19 cellular contexts compared by ENCODE assay signal in the genomic region with DNA sequence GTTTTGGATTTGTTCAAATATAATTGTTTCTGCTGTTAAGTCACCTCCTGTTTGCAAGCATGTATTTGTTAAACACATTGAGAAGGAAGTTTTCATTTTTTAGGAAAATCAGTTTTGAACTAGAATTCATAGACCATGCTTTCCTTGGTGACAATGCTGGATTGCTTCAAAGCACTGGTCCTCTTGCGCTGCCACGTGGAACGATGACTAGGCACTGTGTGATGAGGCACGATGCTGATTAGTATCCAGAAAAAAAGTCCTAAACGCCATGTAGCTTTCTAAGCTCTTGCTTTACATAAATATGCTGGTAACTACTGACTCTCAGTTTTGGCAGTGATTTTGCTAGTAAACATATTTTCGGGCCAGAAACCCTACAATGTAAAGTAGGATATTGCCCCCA. TPM values are rescaled to one million over a fixed set of nuclear protein-coding genes. Genes with fewer than 3 reads are reported as not detected.
"Had no signal": no experiment of that assay in that cellular context is flagged by ENCODE, and none has a peak within 500 bp of the region (broad histone marks: within the 10 kb centered on the region; RNA-seq: fewer than 3 reads in every experiment).

No MANE protein-coding gene starts in this region.

- H3K36me3 ChIP-seq: ascending aorta, left ventricle myocardium inferior, tibial artery, uterus had no signal

- DNase-seq: activated CD4-positive, alpha-beta T cell treated with anti-CD3 and anti-CD28 coated beads, Interleukin-2, amount 50 U/mL, for 4 hours; activated CD4-positive, CD25-positive, alpha-beta regulatory T cell treated with anti-CD3 and anti-CD28 coated beads, Interleukin-2, amount 50 U/mL, for 72 hours; activated naive CD4-positive, alpha-beta T cell treated with anti-CD3 and anti-CD28 coated beads for 36 hours; activated naive CD8-positive, alpha-beta T cell treated with anti-CD3 and anti-CD28 coated beads, Interleukin-2, amount 50 U/mL, for 24 hours; activated T-cell treated with anti-CD3 and anti-CD28 coated beads for 4 hours; endodermal cell; hypothalamus; left ventricle myocardium inferior; mucosa of descending colon; naive thymus-derived CD4-positive, alpha-beta T cell; posterior cingulate gyrus; retina; T1000; tibial artery; uterus had no signal

- H3K9me3 Mint-ChIP-seq: activated naive CD4-positive, alpha-beta T cell treated with anti-CD3 and anti-CD28 coated beads for 36 hours; activated naive CD8-positive, alpha-beta T cell treated with anti-CD3 and anti-CD28 coated beads, Interleukin-2, amount 50 U/mL, for 24 hours; activated T-helper 2 cell treated with anti-CD3 and anti-CD28 coated beads, Interferon-gamma antibody, Interleukin-2, Interleukin-4, amounts not matched to agents 10 μg/mL and 5 μg/mL and 100 μg/mL, durations not matched to agents 14 hours and 24 hours and 36 hours; endodermal cell; stimulated activated memory B cell treated with anti-CD40 and anti-IgM and Interleukin-4, amounts not matched to agents 10 μg/mL and 1 μg/mL and 100 μg/mL, for 72 hours had no signal

- H3K36me3 Mint-ChIP-seq: stimulated activated memory B cell treated with anti-CD40 and anti-IgM and Interleukin-4, amounts not matched to agents 10 μg/mL and 1 μg/mL and 100 μg/mL, for 72 hours had no signal

- H3K4me3 ChIP-seq: ascending aorta, left ventricle myocardium inferior, mucosa of descending colon, tibial artery, uterus had no signal

- H3K27me3 Mint-ChIP-seq: stimulated activated memory B cell treated with anti-CD40 and anti-IgM and Interleukin-4, amounts not matched to agents 10 μg/mL and 1 μg/mL and 100 μg/mL, for 72 hours had no signal

- ATAC-seq: activated naive CD8-positive, alpha-beta T cell treated with anti-CD3 and anti-CD28 coated beads, Interleukin-2, amount 50 U/mL, for 24 hours; mucosa of descending colon; naive thymus-derived CD4-positive, alpha-beta T cell; stimulated activated memory B cell treated with anti-CD40 and anti-IgM and Interleukin-4, amounts not matched to agents 10 μg/mL and 1 μg/mL and 100 μg/mL, for 72 hours had no signal

- H3K4me1 Mint-ChIP-seq: activated naive CD8-positive, alpha-beta T cell treated with anti-CD3 and anti-CD28 coated beads, Interleukin-2, amount 50 U/mL, for 24 hours; stimulated activated memory B cell treated with anti-CD40 and anti-IgM and Interleukin-4, amounts not matched to agents 10 μg/mL and 1 μg/mL and 100 μg/mL, for 72 hours had no signal

- H3K27ac ChIP-seq: ascending aorta, left ventricle myocardium inferior, tibial artery, uterus had no signal

- H3K9me3 ChIP-seq: ascending aorta, left ventricle myocardium inferior, mucosa of descending colon, tibial artery, uterus had no signal

- H3K27me3 ChIP-seq: ascending aorta, uterus had no signal

- H3K4me1 ChIP-seq: ascending aorta, tibial artery, uterus had no signal

- H3K27ac Mint-ChIP-seq: activated naive CD4-positive, alpha-beta T cell treated with anti-CD3 and anti-CD28 coated beads for 36 hours; activated naive CD8-positive, alpha-beta T cell treated with anti-CD3 and anti-CD28 coated beads, Interleukin-2, amount 50 U/mL, for 24 hours; activated T-helper 2 cell treated with anti-CD3 and anti-CD28 coated beads, Interferon-gamma antibody, Interleukin-2, Interleukin-4, amounts not matched to agents 10 μg/mL and 5 μg/mL and 100 μg/mL, durations not matched to agents 14 hours and 24 hours and 36 hours; endodermal cell; naive thymus-derived CD4-positive, alpha-beta T cell; stimulated activated memory B cell treated with anti-CD40 and anti-IgM and Interleukin-4, amounts not matched to agents 10 μg/mL and 1 μg/mL and 100 μg/mL, for 72 hours had no signal

- H3K4me3 Mint-ChIP-seq: activated naive CD4-positive, alpha-beta T cell treated with anti-CD3 and anti-CD28 coated beads for 36 hours; activated naive CD8-positive, alpha-beta T cell treated with anti-CD3 and anti-CD28 coated beads, Interleukin-2, amount 50 U/mL, for 24 hours; endodermal cell; naive thymus-derived CD4-positive, alpha-beta T cell; stimulated activated memory B cell treated with anti-CD40 and anti-IgM and Interleukin-4, amounts not matched to agents 10 μg/mL and 1 μg/mL and 100 μg/mL, for 72 hours had no signal

RNA-seq across cellular contexts. Expression of a gene that starts 47.1 kb away (rescaled TPM):
- total RNA-seq: ascending aorta, kidney epithelial cell, left ventricle myocardium inferior had no signal
